Comparison of ENCODE assay signal across 15 cellular contexts in genomic region chr2:196993617-196994016, GRCh38.
"Had no signal": no experiment of that assay in that cellular context is flagged by ENCODE, and none has a peak within 500 bp of the region (broad histone marks: within the 10 kb centered on the region; RNA-seq: fewer than 3 reads in every experiment).

No MANE protein-coding gene starts in this region.

- H3K27ac ChIP-seq: psoas muscle, skin epidermis, testis, upper lobe of left lung had no signal

- ATAC-seq: activated T-cell treated with anti-CD3 and anti-CD28 coated beads, Interleukin-2, amount 50 U/mL, for 4 hours; left colon; psoas muscle; right cardiac atrium had no signal

- H3K27me3 Mint-ChIP-seq: activated CD4-positive, alpha-beta memory T cell treated with anti-CD3 and anti-CD28 coated beads for 36 hours had no signal

- H3K27ac Mint-ChIP-seq: mesothelial cell of epicardium had no signal

- H3K4me3 Mint-ChIP-seq: activated CD4-positive, alpha-beta memory T cell treated with anti-CD3 and anti-CD28 coated beads for 36 hours; activated T-cell treated with anti-CD3 and anti-CD28 coated beads, Interleukin-2, amount 50 U/mL, for 4 hours; mesothelial cell of epicardium; neural crest cell had no signal

- H3K27me3 ChIP-seq: testis, upper lobe of left lung had no signal

- H3K9me3 Mint-ChIP-seq: activated CD4-positive, alpha-beta memory T cell treated with anti-CD3 and anti-CD28 coated beads for 36 hours; activated T-cell treated with anti-CD3 and anti-CD28 coated beads, Interleukin-2, amount 50 U/mL, for 4 hours; mesothelial cell of epicardium; neural crest cell had no signal

- H3K36me3 Mint-ChIP-seq: mesothelial cell of epicardium had no signal

- H3K9me3 ChIP-seq: psoas muscle, testis, upper lobe of left lung had no signal

- H3K4me1 ChIP-seq: testis had no signal

- H3K4me3 ChIP-seq: lung, psoas muscle, skin epidermis, testis, upper lobe of left lung had no signal

- DNase-seq: activated CD4-positive, alpha-beta memory T cell treated with anti-CD3 and anti-CD28 coated beads for 36 hours; activated T-cell treated with anti-CD3 and anti-CD28 coated beads, Interleukin-2, amount 50 U/mL, for 4 hours; effector CD4-positive, alpha-beta T cell; hypothalamus; islet precursor cell; left colon; psoas muscle; right cardiac atrium; stimulated activated CD4-positive, alpha-beta T cell treated with anti-CD3 and anti-CD28 coated beads, Interleukin-2, amount 100 ng/mL, for 48 hours; testis; upper lobe of left lung had no signal
